Comparison of ENCODE assay signal across 8 cellular contexts in genomic region chr6:42781811-42782688, GRCh38. TPM values are rescaled to one million over a fixed set of nuclear protein-coding genes. Genes with fewer than 3 reads are reported as not detected.
A peak's percentile ranks its signal among the peaks of the same experiment; 100 is the strongest.
DNase-seq lines count a peak whose midpoint lies in the region; ATAC-seq, FAIRE-seq and TF ChIP-seq lines count a peak whose summit lies in the region.

BICRAL (plus strand) TSS chr6:42782052; CDS start chr6:42822023, 39,971 bp downstream.

- H3K4me1 ChIP-seq in right cardiac atrium (ENCODE audit: control insufficient read depth, insufficient read depth, low read length), result peaks cover 4% of the 10 kb centered on the region

- peak within 1 kb of the TSS; percentile 99 for H3K4me3 ChIP-seq in GM12865 (ENCODE audit: low read depth, low read length)
- H3K4me3 ChIP-seq in right cardiac atrium (ENCODE audit: low read length), result peak within 1 kb of the TSS; percentile 86

- TF ChIP-seq CTCF in GM12865 (IDR thresholded peaks at IDR 0.05; ENCODE audit: insufficient read depth, low read depth, low read length, missing control alignments), result no peak

- peak; percentile 22 to 32 for ATAC-seq in right cardiac atrium
- ATAC-seq in GM18502 (IDR thresholded peaks at IDR 0.05; ENCODE audit: poor library complexity, unreplicated experiment), result no peak

- H3K27ac ChIP-seq in right cardiac atrium (ENCODE audit: low read length), result peak within 1 kb of the TSS; percentile 96

- DNase-seq in GM12865 (ENCODE audit: low read depth) (peak; percentile 74), NCI-H146 (lab: John Stamatoyannopoulos, UW) (peak; percentile 94), T-helper 22 cell (ENCODE audit: low read depth) (peak; percentile 64), anterior cingulate cortex (lab: John Stamatoyannopoulos, UW) (peak in 38 of 58 donors; percentile 4 to 75 (median 47)), right cardiac atrium (peak; percentile 55 to 85 (median 84)), pulmonary artery endothelial cell (ENCODE audit: low read depth, low spot score) (peak; percentile 69), urothelium cell line (ENCODE audit: low spot score) (peak; percentile 84)

- H3K27me3 ChIP-seq in right cardiac atrium (ENCODE audit: control insufficient read depth, insufficient read depth), result no peaks in the 10 kb centered on the region

- intact Hi-C loops in right cardiac atrium (cut with DNase I), result loop anchor here in 2 of 4 donors (5.0 kb wide), 1 partner anchor 35 kb away; the partner anchor contains the start of gene TBCC (in 2 of the 2)

- H3K9me3 ChIP-seq in right cardiac atrium (ENCODE audit: control insufficient read depth, low read length), result no peaks in the 10 kb centered on the region

- no peak for FAIRE-seq in urothelium cell line (lab: Jason Lieb, UNC)

- WGBS in right cardiac atrium, result under 1% methylated on average over 68 of the region's 70 CpGs

RNA-seq across cellular contexts. Expression of gene BICRAL, which starts in this region (rescaled TPM):
- total RNA-seq in right cardiac atrium (10 to 100 TPM; 11.4 to 13.6 (median 13.1) TPM), pulmonary artery endothelial cell (2.7 and 3.5 TPM in 2 replicates)
- 3.9 TPM for polyA plus RNA-seq in right cardiac atrium
